10 cellular contexts compared by ENCODE assay signal in the genomic region with DNA sequence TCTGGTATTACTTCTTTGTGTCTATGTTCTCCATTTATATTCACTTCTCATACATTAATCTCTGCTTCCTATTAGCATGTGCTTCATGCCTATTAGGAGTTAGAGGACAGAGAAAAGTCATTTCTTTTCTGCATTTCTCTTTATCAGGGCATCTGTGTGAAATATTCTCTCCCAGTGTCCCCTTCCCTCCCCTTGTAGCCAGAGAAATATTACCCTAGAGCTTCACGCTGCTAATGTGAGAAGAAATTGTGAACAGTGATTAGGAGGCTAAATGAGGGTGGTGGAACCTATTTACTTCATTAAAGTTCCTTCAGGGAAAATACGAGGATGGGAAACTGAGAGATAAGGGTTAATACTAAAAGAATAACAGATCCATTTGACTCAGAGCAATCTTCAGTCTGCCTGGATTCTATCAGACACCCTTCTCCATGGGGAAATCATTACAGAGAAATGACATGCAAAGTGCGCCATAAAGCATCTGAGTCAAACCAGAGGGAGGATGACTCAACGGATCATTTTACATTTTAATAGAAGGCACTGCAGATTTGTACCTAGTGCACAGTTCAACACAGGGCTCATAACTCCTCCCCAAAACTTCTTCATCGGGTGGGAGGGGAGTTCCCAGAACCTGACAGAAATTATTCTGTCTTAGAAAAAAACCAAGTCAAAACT.
DNase-seq lines count a peak whose midpoint lies in the region; ATAC-seq and TF ChIP-seq lines count a peak whose summit lies in the region.
"Had no signal": no experiment of that assay in that cellular context is flagged by ENCODE, and none has a peak within 500 bp of the region (broad histone marks: within the 10 kb centered on the region; RNA-seq: fewer than 3 reads in every experiment).

No MANE protein-coding gene starts in this region.

- H3K36me3 ChIP-seq in RWPE2 (ENCODE audit: low read depth), result no peaks in the 10 kb centered on the region

- no peak overlapping the region for H3K4me3 ChIP-seq in RWPE2 (ENCODE audit: severe bottlenecking)
- no peak overlapping the region for H3K4me3 ChIP-seq in epithelial cell of proximal tubule (ENCODE audit: low read depth, low read length)
- H3K4me3 ChIP-seq: A549 had no signal

- H3K27ac ChIP-seq in RWPE2 (ENCODE audit: poor library complexity, severe bottlenecking), result peak overlapping the region; percentile 37
- H3K27ac ChIP-seq: A549, parathyroid adenoma had no signal

- DNase-seq in NCI-H2196 (lab: John Stamatoyannopoulos, UW; ENCODE audit: unreplicated experiment), result peak; percentile 9
- no peak for DNase-seq in NCI-H2196 treated with DMSO at 0.1 percent for 48 hours (lab: John Stamatoyannopoulos, UW; ENCODE audit: unreplicated experiment)
- no peak for DNase-seq in RWPE2 (ENCODE audit: low spot score)
- peak; percentile 38 for DNase-seq in epithelial cell of proximal tubule (ENCODE audit: low read depth)
- DNase-seq in stimulated activated CD4-positive, alpha-beta T cell treated with anti-CD3 and anti-CD28 coated beads, Interleukin-2, amount 100 ng/mL, for 4 hours (ENCODE audit: low read depth), result peak; percentile 53
- DNase-seq in Ammon's horn (ENCODE audit: low spot score), result no peak

- ATAC-seq in RWPE2 (ENCODE audit: low read depth) (peak; percentile 100), HG03460 (IDR thresholded peaks at IDR 0.05; ENCODE audit: unreplicated experiment) (no peak), GM21447 (IDR thresholded peaks at IDR 0.05; ENCODE audit: unreplicated experiment) (no peak)
- ATAC-seq: A549 had no signal

- peaks cover 13% of the 10 kb centered on the region for H3K4me1 ChIP-seq in RWPE2 (ENCODE audit: insufficient read depth, poor library complexity, severe bottlenecking)
- H3K4me1 ChIP-seq: parathyroid adenoma had no signal

- H3K27me3 ChIP-seq in RWPE2 (ENCODE audit: insufficient read depth, poor library complexity, severe bottlenecking), result no peaks in the 10 kb centered on the region

- TF ChIP-seq CTCF in RWPE2 (IDR thresholded peaks at IDR 0.05; ENCODE audit: poor library complexity, severe bottlenecking) (no peak), epithelial cell of proximal tubule (conservative IDR thresholded peaks at IDR 0.05; ENCODE audit: low read depth, low read length) (no peak)

- no peaks in the 10 kb centered on the region for H3K9me3 ChIP-seq in RWPE2 (ENCODE audit: severe bottlenecking)
- H3K9me3 ChIP-seq: A549 had no signal

Comparison
In these comparisons a context has a peak if more than half of its experiments do, and no peak if none do; other contexts are left out.
1. DNase-seq: peak in NCI-H2196 (single experiment), epithelial cell of proximal tubule (single experiment) and stimulated activated CD4-positive, alpha-beta T cell treated with anti-CD3 and anti-CD28 coated beads, Interleukin-2, amount 100 ng/mL, for 4 hours (single experiment); none in NCI-H2196 treated with DMSO at 0.1 percent for 48 hours (single experiment), RWPE2 (single experiment) and Ammon's horn (single experiment).